In the genomic region with DNA sequence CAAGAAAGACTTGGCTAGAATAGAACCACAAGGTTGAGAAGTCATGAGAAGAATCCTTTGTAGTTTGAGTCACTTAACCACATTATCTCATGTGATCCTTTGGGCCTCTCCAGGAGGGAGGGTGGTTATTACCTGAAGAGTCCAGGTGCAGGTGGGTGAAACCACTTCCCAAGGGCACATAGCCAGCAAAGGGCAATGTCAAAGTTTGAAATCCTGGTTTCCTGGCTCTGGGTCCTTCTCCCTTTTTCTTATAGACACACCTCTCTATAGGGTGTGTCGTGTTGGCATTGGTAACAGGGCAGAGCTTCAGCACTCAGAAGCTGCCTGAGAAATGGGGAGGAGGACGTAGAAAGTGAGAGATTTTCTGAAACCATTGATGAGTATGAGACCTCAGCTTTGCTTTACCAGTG, we compare ENCODE assay signal across 8 cellular contexts.
DNase-seq lines count a peak whose midpoint lies in the region; ATAC-seq, FAIRE-seq and TF ChIP-seq lines count a peak whose summit lies in the region.

No MANE protein-coding gene starts in this region.

- H2AFZ ChIP-seq in PC-9 (no peak overlapping the region), Karpas-422 (ENCODE audit: low read length) (no peak overlapping the region)

- intact Hi-C loops in MCF 10A (cut with micrococcal nuclease) (no loop called here), breast epithelium (cut with DNase I; ENCODE audit: low total_unique reads) (no loop called here), PC-9 (cut with micrococcal nuclease; ENCODE audit: unreplicated experiment) (no loop called here)

- TF ChIP-seq CTCF in MCF 10A (IDR thresholded peaks at IDR 0.05; ENCODE audit: unreplicated experiment) (no peak), breast epithelium (IDR thresholded peaks at IDR 0.05) (no peak), PC-9 (conservative IDR thresholded peaks at IDR 0.05) (no peak), foreskin fibroblast (IDR thresholded peaks at IDR 0.05; ENCODE audit: low read depth, low read length) (no peak)

- POLR2A ChIA-PET in MCF 10A (lab: Yijun Ruan, JAX) (interaction anchor here (1.0 to 2.5 kb wide), 3 partner anchors 10 to 20 kb away, joined by 3 to 19 read pairs (median 10); no protein-coding TSS in a partner anchor), PC-9 (lab: Charles Lee; ENCODE audit: unreplicated experiment) (no interaction called here)

- BruUV-seq in MCF 10A (replicated peaks; lab: Mats Ljungman, UMichigan), result no TSS peak
- BruUV-seq in PC-9 (replicated peaks; lab: Mats Ljungman, UMichigan), result no TSS peak

- DNase-seq in MCF 10A (ENCODE audit: unreplicated experiment) (peak; percentile 83), breast epithelium (ENCODE audit: low spot score in 2 of 2) (no peak), PC-9 (peak; percentile 64 to 84), urothelium cell line (ENCODE audit: low spot score) (peak; percentile 75), foreskin fibroblast (no peak), putamen (ENCODE audit: low spot score) (no peak), Karpas-422 (no peak)

- ATAC-seq in HG03045 (IDR thresholded peaks at IDR 0.05; ENCODE audit: unreplicated experiment), result peak; percentile 86

- peaks cover 23% of the 10 kb centered on the region for H3K4me1 Mint-ChIP-seq in MCF 10A (ENCODE audit: insufficient read depth, unreplicated experiment)

- H3K4me3 ChIP-seq in breast epithelium, result no peak overlapping the region
- no peak overlapping the region for H3K4me3 ChIP-seq in PC-9
- no peak overlapping the region for H3K4me3 ChIP-seq in foreskin fibroblast (ENCODE audit: low read depth in 1 of 2, low read length in 2 of 2)
- H3K4me3 ChIP-seq in Karpas-422 (ENCODE audit: low read length), result no peak overlapping the region

- H3K4me3 Mint-ChIP-seq in MCF 10A (ENCODE audit: unreplicated experiment), result peak overlapping the region; percentile 44

- H3K4me1 ChIP-seq in breast epithelium (no peaks in the 10 kb centered on the region), PC-9 (replicated peaks; ENCODE audit: insufficient read depth) (peaks cover 14% of the 10 kb centered on the region), Karpas-422 (ENCODE audit: low read length) (peaks cover 42% of the 10 kb centered on the region)

- no peaks in the 10 kb centered on the region for H3F3A ChIP-seq in PC-9 (ENCODE audit: insufficient read depth, low read depth)

- no peak overlapping the region for H3K9ac ChIP-seq in Karpas-422 (ENCODE audit: low read length)

- H3K9me3 ChIP-seq in breast epithelium (no peaks in the 10 kb centered on the region), PC-9 (ENCODE audit: insufficient read depth, low read depth) (no peaks in the 10 kb centered on the region), Karpas-422 (ENCODE audit: low read length) (no peaks in the 10 kb centered on the region)

- no peak for TF ChIP-seq POLR2A in breast epithelium (IDR thresholded peaks at IDR 0.05)

- H3K27ac ChIP-seq in breast epithelium, result no peak overlapping the region
- H3K27ac ChIP-seq in PC-9, result no peak overlapping the region
- no peak overlapping the region for H3K27ac ChIP-seq in Karpas-422 (ENCODE audit: low read length)

- no peaks in the 10 kb centered on the region for H3K9me3 Mint-ChIP-seq in MCF 10A (ENCODE audit: unreplicated experiment)

- H4K20me1 ChIP-seq in PC-9 (ENCODE audit: insufficient read depth) (no peaks in the 10 kb centered on the region), Karpas-422 (ENCODE audit: insufficient read depth, low read depth, low read length) (no peaks in the 10 kb centered on the region)

- peak overlapping the region; percentile 50 for H3K27ac Mint-ChIP-seq in MCF 10A (ENCODE audit: low read depth, unreplicated experiment)

- H3K4me2 ChIP-seq in PC-9 (no peak overlapping the region), Karpas-422 (ENCODE audit: low read depth, low read length, poor library complexity, severe bottlenecking) (no peak overlapping the region)

- H3K36me3 ChIP-seq in breast epithelium (no peaks in the 10 kb centered on the region), PC-9 (ENCODE audit: low read depth) (no peaks in the 10 kb centered on the region), Karpas-422 (ENCODE audit: insufficient read depth, low read length) (no peaks in the 10 kb centered on the region)

- no peak for FAIRE-seq in urothelium cell line (lab: Jason Lieb, UNC)

- CTCF ChIA-PET in MCF 10A (lab: Yijun Ruan, JAX), result interaction anchor here (1.0 to 2.4 kb wide), 6 partner anchors 11 to 60 kb away, joined by 3 to 26 read pairs (median 3); no protein-coding TSS in a partner anchor
- CTCF ChIA-PET in PC-9 (lab: Charles Lee), result no interaction called here

- H3K36me3 Mint-ChIP-seq in MCF 10A (ENCODE audit: insufficient read depth, unreplicated experiment), result peaks cover 7% of the 10 kb centered on the region

- H3K27me3 Mint-ChIP-seq in MCF 10A (ENCODE audit: insufficient read depth, unreplicated experiment), result no peaks in the 10 kb centered on the region

- H3K27me3 ChIP-seq in breast epithelium (no peaks in the 10 kb centered on the region), PC-9 (ENCODE audit: insufficient read depth, low read depth) (no peaks in the 10 kb centered on the region), Karpas-422 (ENCODE audit: low read length) (no peaks in the 10 kb centered on the region)

- H3K79me2 ChIP-seq in PC-9 (ENCODE audit: low read depth) (no peaks in the 10 kb centered on the region), Karpas-422 (ENCODE audit: low read length) (no peaks in the 10 kb centered on the region)

- H3K9me2 ChIP-seq in PC-9 (ENCODE audit: insufficient read depth) (no peaks in the 10 kb centered on the region), Karpas-422 (replicated peaks; ENCODE audit: insufficient read depth, low read length) (no peaks in the 10 kb centered on the region)

Comparison
In these comparisons a context has a peak if more than half of its experiments do, and no peak if none do; other contexts are left out.
1. DNase-seq: peak in MCF 10A (single experiment), PC-9 (2 of 2) and urothelium cell line (single experiment); none in breast epithelium (0 of 2), foreskin fibroblast (0 of 2), putamen (single experiment) and Karpas-422 (single experiment).